27 cellular contexts compared by ENCODE assay signal in the genomic region with DNA sequence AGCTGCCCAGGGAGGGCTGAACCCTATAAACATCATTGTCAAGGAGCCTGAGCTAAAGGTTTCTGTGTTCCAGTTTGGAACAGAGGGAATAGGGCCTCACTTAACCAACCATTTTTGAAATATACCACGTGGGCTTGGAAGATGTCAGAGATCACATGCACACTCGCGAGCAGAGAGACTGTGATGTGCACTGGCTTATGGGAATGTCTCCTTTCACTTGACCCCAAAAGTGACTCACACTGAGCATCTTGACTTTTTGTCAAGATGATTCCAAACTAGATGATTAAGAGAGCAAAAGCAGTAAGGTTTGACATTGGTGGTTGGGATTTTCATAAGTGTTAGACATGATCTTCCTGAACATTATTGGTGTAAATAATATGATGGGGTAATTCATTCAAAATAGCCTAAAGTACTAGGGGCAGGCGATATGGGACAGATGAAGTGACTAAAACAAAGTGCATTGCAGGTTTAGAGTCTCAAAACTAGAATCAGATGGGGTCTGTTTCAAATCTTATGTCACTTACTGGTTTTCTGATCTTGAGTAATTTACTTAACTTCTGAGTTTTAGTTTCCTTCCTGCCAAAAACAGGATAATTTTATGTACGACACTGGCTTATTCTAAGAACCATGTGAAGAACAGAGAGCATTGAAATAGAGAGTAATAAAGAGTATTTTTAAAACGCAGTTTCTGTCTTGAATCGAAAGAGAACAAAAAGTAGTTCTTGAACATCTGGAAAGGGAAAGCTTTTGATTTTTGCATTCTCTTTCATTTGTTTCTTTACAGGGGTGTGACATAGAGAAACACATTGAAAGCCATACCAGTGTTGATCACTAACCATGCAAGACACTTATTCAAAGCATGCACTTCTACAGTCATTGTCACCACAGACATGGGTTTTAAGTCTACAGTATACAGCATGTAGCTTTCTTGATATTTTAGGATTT.
DNase-seq lines count a peak whose midpoint lies in the region; ATAC-seq and TF ChIP-seq lines count a peak whose summit lies in the region.
"Had no signal": no experiment of that assay in that cellular context is flagged by ENCODE, and none has a peak within 500 bp of the region (broad histone marks: within the 10 kb centered on the region; RNA-seq: fewer than 3 reads in every experiment).

No MANE protein-coding gene starts in this region.

- no peak for TF ChIP-seq CTCF in MM.1S (IDR thresholded peaks at IDR 0.05; ENCODE audit: low read length)

- H3K9me3 ChIP-seq in MM.1S (replicated peaks; ENCODE audit: insufficient read depth, low read length) = no peaks in the 10 kb centered on the region
- peaks cover 3% of the 10 kb centered on the region for H3K9me3 ChIP-seq in right cardiac atrium (ENCODE audit: control insufficient read depth, low read length)
- H3K9me3 ChIP-seq: prostate gland had no signal

- no peak overlapping the region for H3K9ac ChIP-seq in MM.1S (ENCODE audit: low read length)

- H4K20me1 ChIP-seq in MM.1S (ENCODE audit: insufficient read depth, low read length) = no peaks in the 10 kb centered on the region

- peak; percentile 87 for ATAC-seq in GM18498 (IDR thresholded peaks at IDR 0.05; ENCODE audit: unreplicated experiment)
- peak; percentile 54 for ATAC-seq in GM21381 (IDR thresholded peaks at IDR 0.05; ENCODE audit: unreplicated experiment)
- ATAC-seq in HG02623 (IDR thresholded peaks at IDR 0.05; ENCODE audit: unreplicated experiment) = peak; percentile 47
- no peak for ATAC-seq in left colon
- no peak for ATAC-seq in right cardiac atrium
- ATAC-seq: effector memory CD8-positive, alpha-beta T cell; esophagus mucosa; left lobe of liver had no signal

- 69% methylated on average over 7 of the region's 7 CpGs for WGBS in right cardiac atrium

- H3K27me3 ChIP-seq in MM.1S (replicated peaks; ENCODE audit: insufficient read depth, low read length) (0 out of 2 replicates have a peak, but pooled peaks cover 11% of the 10 kb centered on the region), right cardiac atrium (ENCODE audit: control insufficient read depth, insufficient read depth) (no peaks in the 10 kb centered on the region)
- H3K27me3 ChIP-seq: hepatocyte, SJCRH30, upper lobe of left lung had no signal

- DNase-seq in MM.1S (peak; percentile 55), left colon (no peak), right cardiac atrium (no peak), NCI-H446 treated with DMSO at 0.1 percent for 48 hours (lab: John Stamatoyannopoulos, UW) (no peak)
- DNase-seq in activated effector memory CD4-positive, alpha-beta T cell treated with Interleukin-2 at 50 U/mL for 16 hours = no peak
- DNase-seq: activated CD4-positive, alpha-beta T cell treated with anti-CD3 and anti-CD28 coated beads for 1 hour; activated CD8-positive, alpha-beta memory T cell treated with anti-CD3 and anti-CD28 coated beads for 24 hours; activated naive CD4-positive, alpha-beta T cell treated with anti-CD3 and anti-CD28 coated beads, Interleukin-2, amount 50 U/mL, for 16 hours; activated T-cell treated with anti-CD3 and anti-CD28 coated beads, Interleukin-2, amount 50 U/mL, for 24 hours; amygdala; CD8-positive, alpha-beta memory T cell; effector memory CD8-positive, alpha-beta T cell; immature natural killer cell; MV-4-11; naive B cell; NCI-H2171; NCI-H524 treated with DMSO at 0.1 percent for 48 hours; SJCRH30; substantia nigra; upper lobe of left lung had no signal

- no peaks in the 10 kb centered on the region for H3K79me2 ChIP-seq in MM.1S (ENCODE audit: low read length)
- H3K79me2 ChIP-seq: hepatocyte had no signal

- intact Hi-C loops in left colon (cut with DNase I, micrococcal nuclease) = no loop called here
- intact Hi-C loops in right cardiac atrium (cut with DNase I) = no loop called here

- H3K36me3 ChIP-seq in MM.1S (replicated peaks; ENCODE audit: insufficient read depth, low read length) = no peaks in the 10 kb centered on the region
- H3K36me3 ChIP-seq: prostate gland, SJCRH30, upper lobe of left lung had no signal

- peaks cover 15% of the 10 kb centered on the region for H3F3A ChIP-seq in MM.1S (ENCODE audit: insufficient read depth, low read length)

- peaks cover 8% of the 10 kb centered on the region for H3K4me1 ChIP-seq in MM.1S (ENCODE audit: low read length)
- no peaks in the 10 kb centered on the region for H3K4me1 ChIP-seq in right cardiac atrium (ENCODE audit: control insufficient read depth, insufficient read depth, low read length)
- H3K4me1 ChIP-seq: prostate gland, SJCRH30, upper lobe of left lung had no signal

- H3K4me2 ChIP-seq in MM.1S (ENCODE audit: low read depth, low read length) = peak overlapping the region; percentile 62
- H3K4me2 ChIP-seq: hepatocyte had no signal

- no peak overlapping the region for H2AFZ ChIP-seq in MM.1S (ENCODE audit: low read length)
- H2AFZ ChIP-seq: hepatocyte had no signal

- H3K27ac ChIP-seq in MM.1S (ENCODE audit: low read length) (no peak overlapping the region), right cardiac atrium (ENCODE audit: low read length) (no peak overlapping the region)
- H3K27ac ChIP-seq: hepatocyte, prostate gland, SJCRH30, upper lobe of left lung had no signal

- 0 out of 2 replicates have a peak overlapping the region, but pooled peaks have one; percentile 16 for H3K4me3 ChIP-seq in MM.1S (ENCODE audit: low read length)
- H3K4me3 ChIP-seq in right cardiac atrium (ENCODE audit: low read length) = no peak overlapping the region
- H3K4me3 ChIP-seq: hepatocyte, prostate gland, SJCRH30, upper lobe of left lung had no signal

- no peaks in the 10 kb centered on the region for H3K9me2 ChIP-seq in MM.1S (replicated peaks; ENCODE audit: insufficient read depth, low read length)

Comparison
In these comparisons a context has a peak if more than half of its experiments do, and no peak if none do; other contexts are left out.
1. ATAC-seq: peak in GM18498 (single experiment), GM21381 (single experiment) and HG02623 (single experiment); none in left colon (single experiment) and right cardiac atrium (0 of 2).